Comparison of ENCODE assay signal across 8 cellular contexts in genomic region chr3:172708905-172709775, GRCh38. TPM values are rescaled to one million over a fixed set of nuclear protein-coding genes. Genes with fewer than 3 reads are reported as not detected.
DNase-seq lines count a peak whose midpoint lies in the region; ATAC-seq and TF ChIP-seq lines count a peak whose summit lies in the region.

No MANE protein-coding gene starts in this region.

- TSS peak; percentile 23 for BruUV-seq in Calu3 (replicated peaks; lab: Mats Ljungman, UMichigan)
- no TSS peak for BruUV-seq in PC-3 (replicated peaks; lab: Mats Ljungman, UMichigan)

- H3K79me2 ChIP-seq in PC-3 (ENCODE audit: low read length): peaks cover 67% of the 10 kb centered on the region

- peak overlapping the region; percentile 98 for H3K27ac Mint-ChIP-seq in Calu3 (ENCODE audit: unreplicated experiment)

- peaks cover 11% of the 10 kb centered on the region for H3F3A ChIP-seq in PC-3 (ENCODE audit: low read length, unreplicated experiment)

- peak overlapping the region; percentile 96 for H3K4me3 Mint-ChIP-seq in Calu3 (ENCODE audit: low read depth, unreplicated experiment)

- H3K9me3 ChIP-seq in PC-3 (ENCODE audit: low read length) (no peaks in the 10 kb centered on the region), ovary (no peaks in the 10 kb centered on the region)

- H3K36me3 Mint-ChIP-seq in Calu3 (ENCODE audit: insufficient read depth, unreplicated experiment): peaks cover 46% of the 10 kb centered on the region

- POLR2A ChIA-PET in PC-3 (lab: Charles Lee; ENCODE audit: unreplicated experiment): interaction anchor here (2.6 kb wide), 1 partner anchor 40 kb away, joined by 71 read pairs; the partner anchor contains the start of gene ECT2

- H3K4me3 ChIP-seq in PC-3 (ENCODE audit: low read length) (peak overlapping the region; percentile 93), ovary (peak overlapping the region; percentile 84)

- TF ChIP-seq CTCF in Calu3 (IDR thresholded peaks at IDR 0.05; ENCODE audit: unreplicated experiment) (no peak), PC-3 (conservative IDR thresholded peaks at IDR 0.05; ENCODE audit: low read depth, low read length) (no peak), ovary (IDR thresholded peaks at IDR 0.05) (no peak), GM13976 (IDR thresholded peaks at IDR 0.05; ENCODE audit: borderline replicate concordance, control extremely low read depth, extremely low read depth, insufficient read depth, missing control alignments) (no peak)

- H3K4me2 ChIP-seq in PC-3 (ENCODE audit: low read length): peak overlapping the region; percentile 95

- WGBS in ovary, 3 donors: 78 to 83% (median 80%) methylated on average over 2 of the region's 2 CpGs

- ATAC-seq in PC-3 (no peak), HG02870 (IDR thresholded peaks at IDR 0.05; ENCODE audit: unreplicated experiment) (no peak), HG03045 (IDR thresholded peaks at IDR 0.05; ENCODE audit: unreplicated experiment) (no peak)

- H3K27me3 Mint-ChIP-seq in Calu3 (ENCODE audit: unreplicated experiment): no peaks in the 10 kb centered on the region

- H3K9me2 ChIP-seq in PC-3 (replicated peaks; ENCODE audit: low read length): no peaks in the 10 kb centered on the region

- H3K4me1 ChIP-seq in PC-3 (ENCODE audit: insufficient read depth, low read length) (peaks cover 36% of the 10 kb centered on the region), ovary (ENCODE audit: insufficient read depth) (peaks cover 3% of the 10 kb centered on the region)

- H3K27ac ChIP-seq in PC-3 (ENCODE audit: low read length) (peak overlapping the region; percentile 91; the same call in 1 of the 2 replicates), epithelial cell of prostate (peak overlapping the region; percentile 90), ovary (no peak overlapping the region)

- TF ChIP-seq EP300 in ovary (IDR thresholded peaks at IDR 0.05): no peak

- in situ Hi-C loops in GM13976 (cut with MboI; ENCODE audit: low sequenced_read_pairs, unreplicated experiment): no loop called here

- DNase-seq in Calu3 (peak; percentile 40), PC-3 (peak; percentile 30), epithelial cell of prostate (ENCODE audit: low read depth, low spot score) (no peak), ovary (no peak), GF-D8 (lab: John Stamatoyannopoulos, UW) (no peak), GM13976 (ENCODE audit: low spot score) (no peak)

- peak overlapping the region; percentile 87 for H3K9ac ChIP-seq in PC-3 (ENCODE audit: low read length)

- H4K20me1 ChIP-seq in PC-3 (ENCODE audit: low read length): peaks cover 32% of the 10 kb centered on the region

- CTCF ChIA-PET in Calu3 (lab: Charles Lee) (interaction anchor here (1.0 to 3.3 kb wide), 6 partner anchors 11 to 149 kb away, joined by 3 to 59 read pairs (median 5); partner anchors contain the start of gene ECT2), PC-3 (lab: Charles Lee) (interaction anchor here (1.0 kb wide), 1 partner anchor 36 kb away, joined by 4 read pairs; no protein-coding TSS in a partner anchor)

- H3K36me3 ChIP-seq in PC-3 (ENCODE audit: low read depth, low read length) (no peaks in the 10 kb centered on the region), ovary (no peaks in the 10 kb centered on the region)

- TF ChIP-seq POLR2A in ovary (IDR thresholded peaks at IDR 0.05): no peak

- peaks cover 59% of the 10 kb centered on the region for H3K4me1 Mint-ChIP-seq in Calu3 (ENCODE audit: low read depth, unreplicated experiment)

- no peak overlapping the region for H2AFZ ChIP-seq in PC-3 (ENCODE audit: low read length)

- H3K27me3 ChIP-seq in PC-3 (ENCODE audit: low read length): no peaks in the 10 kb centered on the region
- no peaks in the 10 kb centered on the region for H3K27me3 ChIP-seq in ovary

- intact Hi-C loops in Calu3 (cut with micrococcal nuclease; ENCODE audit: unreplicated experiment) (loop anchor here (1.0 to 5.0 kb wide), 2 partner anchors 13 to 147 kb away; no protein-coding TSS in a partner anchor), PC-3 (cut with micrococcal nuclease) (loop anchor here (1.0 kb wide), 1 partner anchor 13 kb away; no protein-coding TSS in a partner anchor), ovary (cut with DNase I) (no loop called here)

- H3K9me3 Mint-ChIP-seq in Calu3 (ENCODE audit: low read depth, unreplicated experiment): no peaks in the 10 kb centered on the region

RNA-seq across cellular contexts. Expression of gene NCEH1, which starts 1.7 kb away (rescaled TPM):
- total RNA-seq in Calu3 (2022): 159 and 163 TPM in 2 replicates
- 28.2 and 33.9 TPM in 2 replicates for total RNA-seq in PC-3 (2014; rRNA removed)
- 1 to 10 TPM; 3.5 to 6.9 (median 4.5) TPM for total RNA-seq in ovary
- polyA plus RNA-seq in ovary: 10 to 100 TPM in 1 of 2 donors, 1 to 10 TPM in 1; 1.4 to 15.8 TPM

RNA-seq across cellular contexts. Expression of gene ECT2, which starts 41.4 kb away (rescaled TPM):
- total RNA-seq in Calu3 (2022) (170 and 201 TPM in 2 replicates), PC-3 (2014; rRNA removed) (66.9 and 77.4 TPM in 2 replicates), ovary (10 to 100 TPM in 1 of 7 donors, 1 to 10 TPM in 6; 1.5 to 11.7 (median 2.2) TPM)
- polyA plus RNA-seq in ovary: 1 to 10 TPM; 1.7 to 4.0 TPM

Comparison
In these comparisons a context has a peak if more than half of its experiments do, and no peak if none do; other contexts are left out.
1. DNase-seq: peak in Calu3 (single experiment) and PC-3 (single experiment); none in epithelial cell of prostate (single experiment), ovary (0 of 5), GF-D8 (single experiment) and GM13976 (single experiment).
2. H3K27ac ChIP-seq: peak in PC-3 (single experiment) and epithelial cell of prostate (single experiment); none in ovary (0 of 2).
3. intact Hi-C loops: an anchor here in Calu3 (1.0 to 5.0 kb wide) and PC-3 (1.0 kb wide); none called in ovary.